24 cellular contexts compared by ENCODE assay signal in genomic region chr1:195656780-195657179, GRCh38.
DNase-seq lines count a peak whose midpoint lies in the region; ATAC-seq, FAIRE-seq and TF ChIP-seq lines count a peak whose summit lies in the region.
"Had no signal": no experiment of that assay in that cellular context is flagged by ENCODE, and none has a peak within 500 bp of the region (broad histone marks: within the 10 kb centered on the region; RNA-seq: fewer than 3 reads in every experiment).

No MANE protein-coding gene starts in this region.

- TF ChIP-seq RAD21 in HCT116 (IDR thresholded peaks at IDR 0.05; ENCODE audit: low read depth) = no peak

- H3K27me3 ChIP-seq in HCT116 (ENCODE audit: insufficient read depth, low read length) (no peaks in the 10 kb centered on the region), SU-DHL-6 (ENCODE audit: low read length) (no peaks in the 10 kb centered on the region), testis (no peaks in the 10 kb centered on the region)
- H3K27me3 ChIP-seq: BE2C; BLaER1 treated with 17β-estradiol and CSF1 and Interleukin-3, amounts not matched to agents 10 nM and 100 nM had no signal

- RAD21 ChIA-PET in HCT116 (lab: Charles Lee; ENCODE audit: low non-redundant PET in 1 of 2, low total read pairs in 2 of 2, uncharacterized antibody in 2 of 2, unreplicated experiment in 2 of 2) = no interaction called here

- no peaks in the 10 kb centered on the region for H3K9me3 ChIP-seq in HCT116 (ENCODE audit: control insufficient read depth in 1 of 2, insufficient read depth in 1 of 2, low read depth in 1 of 2, low read length in 2 of 2)
- H3K9me3 ChIP-seq in SU-DHL-6 (ENCODE audit: insufficient read depth, low read length) = no peaks in the 10 kb centered on the region
- H3K9me3 ChIP-seq in testis = no peaks in the 10 kb centered on the region
- H3K9me3 ChIP-seq in OCI-LY7 (ENCODE audit: low read length) = no peaks in the 10 kb centered on the region
- H3K9me3 ChIP-seq: A549; BE2C; BLaER1 treated with 17β-estradiol and CSF1 and Interleukin-3, amounts not matched to agents 10 nM and 100 nM had no signal

- no peak overlapping the region for H3K27ac ChIP-seq in HCT116 (ENCODE audit: low read depth, low read length)
- H3K27ac ChIP-seq in SU-DHL-6 (ENCODE audit: low read depth, low read length) = no peak overlapping the region
- H3K27ac ChIP-seq in testis = no peak overlapping the region
- no peak overlapping the region for H3K27ac ChIP-seq in OCI-LY7 (ENCODE audit: low read depth, low read length, poor library complexity, severe bottlenecking)
- H3K27ac ChIP-seq: A549; BLaER1 treated with 17β-estradiol and CSF1 and Interleukin-3, amounts not matched to agents 10 nM and 100 nM had no signal

- H3K9ac ChIP-seq in HCT116 (ENCODE audit: low read length) (no peak overlapping the region), SU-DHL-6 (ENCODE audit: low read length) (no peak overlapping the region)
- H3K9ac ChIP-seq: BLaER1 treated with 17β-estradiol and CSF1 and Interleukin-3, amounts not matched to agents 10 nM and 100 nM had no signal

- H3K36me3 ChIP-seq in HCT116 (ENCODE audit: control insufficient read depth in 1 of 2, insufficient read depth in 2 of 2, low read length in 2 of 2) (no peaks in the 10 kb centered on the region), SU-DHL-6 (ENCODE audit: low read length) (no peaks in the 10 kb centered on the region), testis (ENCODE audit: low read depth, missing control alignments) (no peaks in the 10 kb centered on the region), OCI-LY7 (ENCODE audit: insufficient read depth, low read length) (no peaks in the 10 kb centered on the region)
- H3K36me3 ChIP-seq: BE2C; BLaER1 treated with 17β-estradiol and CSF1 and Interleukin-3, amounts not matched to agents 10 nM and 100 nM had no signal

- H4K20me1 ChIP-seq in HCT116 (ENCODE audit: insufficient read depth) (no peaks in the 10 kb centered on the region), SU-DHL-6 (ENCODE audit: low read depth, low read length) (no peaks in the 10 kb centered on the region), OCI-LY7 (ENCODE audit: insufficient read depth, low read length) (no peaks in the 10 kb centered on the region)
- H4K20me1 ChIP-seq: BLaER1 treated with 17β-estradiol and CSF1 and Interleukin-3, amounts not matched to agents 10 nM and 100 nM had no signal

- no peaks in the 10 kb centered on the region for H3K79me2 ChIP-seq in HCT116 (ENCODE audit: insufficient read depth, low read length)
- H3K79me2 ChIP-seq in SU-DHL-6 (ENCODE audit: insufficient read depth, low read length) = no peaks in the 10 kb centered on the region
- no peaks in the 10 kb centered on the region for H3K79me2 ChIP-seq in OCI-LY7 (ENCODE audit: insufficient read depth, low read depth, low read length)

- no peak overlapping the region for H3K4me2 ChIP-seq in HCT116 (ENCODE audit: low read length)
- H3K4me2 ChIP-seq in SU-DHL-6 (ENCODE audit: low read depth, low read length, poor library complexity, severe bottlenecking) = peak overlapping the region; percentile 3
- H3K4me2 ChIP-seq in OCI-LY7 (ENCODE audit: low read length) = no peak overlapping the region
- H3K4me2 ChIP-seq: A549; BLaER1 treated with 17β-estradiol and CSF1 and Interleukin-3, amounts not matched to agents 10 nM and 100 nM; GM23338 had no signal

- no peak for TF ChIP-seq CTCF in HCT116 (IDR thresholded peaks at IDR 0.05 in 2 of 3, conservative IDR thresholded peaks at IDR 0.05 in 1 of 3; ENCODE audit: borderline replicate concordance in 1 of 3, insufficient read depth in 1 of 3, low read depth in 2 of 3, low read length in 2 of 3)
- no peak for TF ChIP-seq CTCF in SU-DHL-6 (IDR thresholded peaks at IDR 0.05; ENCODE audit: insufficient read depth, low read length, poor library complexity, severe bottlenecking)
- TF ChIP-seq CTCF in testis (IDR thresholded peaks at IDR 0.05) = no peak
- TF ChIP-seq CTCF in OCI-LY7 (conservative IDR thresholded peaks at IDR 0.05; ENCODE audit: low read length) = no peak

- ATAC-seq in HCT116 = no peak
- ATAC-seq: A549, GM23338 had no signal

- H3K4me1 ChIP-seq in HCT116 (ENCODE audit: control insufficient read depth in 1 of 2, insufficient read depth in 2 of 2, low read length in 2 of 2) = no peaks in the 10 kb centered on the region
- no peaks in the 10 kb centered on the region for H3K4me1 ChIP-seq in testis
- no peaks in the 10 kb centered on the region for H3K4me1 ChIP-seq in OCI-LY7 (ENCODE audit: insufficient read depth, low read length, poor library complexity, severe bottlenecking)
- H3K4me1 ChIP-seq: A549; BE2C; BLaER1 treated with 17β-estradiol and CSF1 and Interleukin-3, amounts not matched to agents 10 nM and 100 nM had no signal

- H3K4me3 ChIP-seq in HCT116 (replicated peaks in 1 of 2; ENCODE audit: low read depth in 1 of 2, low read length in 2 of 2) (no peak overlapping the region), SU-DHL-6 (ENCODE audit: insufficient read depth, low read length, poor library complexity, severe bottlenecking) (no peak overlapping the region), testis (no peak overlapping the region), OCI-LY7 (ENCODE audit: low read depth, low read length, poor library complexity, severe bottlenecking) (no peak overlapping the region)
- H3K4me3 ChIP-seq: A549; BLaER1 treated with 17β-estradiol and CSF1 and Interleukin-3, amounts not matched to agents 10 nM and 100 nM; GM23338 had no signal

- no peak for DNase-seq in HCT116 (ENCODE audit: low read depth, low spot score)
- no peak for DNase-seq in frontal cortex (ENCODE audit: low spot score in 2 of 2)
- DNase-seq in MV-4-11 (lab: John Stamatoyannopoulos, UW) = no peak
- DNase-seq in testis = no peak
- DNase-seq in OCI-LY7 (ENCODE audit: low spot score) = no peak
- no peak for DNase-seq in DMS114 treated with DMSO at 0.1 percent for 48 hours (lab: John Stamatoyannopoulos, UW; ENCODE audit: unreplicated experiment)
- DNase-seq: ACHN; AML-193; BE2C; Calu3; CD4-positive, alpha-beta memory T cell; COR-L47; DMS53; DMS79 treated with DMSO at 0.1 percent for 48 hours; GF-D8; H9; HFFc6 had no signal

- no peak for TF ChIP-seq POLR2A in HCT116 (IDR thresholded peaks at IDR 0.05; ENCODE audit: borderline replicate concordance, extremely low read depth, insufficient read depth, insufficient read length)
- TF ChIP-seq POLR2A in testis (IDR thresholded peaks at IDR 0.05) = no peak

- WGBS in testis, 2 donors = 51 to 59% methylated on average over 1 of the region's 1 CpG

- H2AFZ ChIP-seq in HCT116 (ENCODE audit: low read depth, low read length, poor library complexity, severe bottlenecking) (peak overlapping the region; percentile 45), SU-DHL-6 (ENCODE audit: low read depth, low read length, severe bottlenecking) (peak overlapping the region; percentile 48), OCI-LY7 (ENCODE audit: low read length) (no peak overlapping the region)
- H2AFZ ChIP-seq: GM23338 had no signal

- no peaks in the 10 kb centered on the region for H3K9me2 ChIP-seq in HCT116 (ENCODE audit: insufficient read depth)
- H3K9me2 ChIP-seq in SU-DHL-6 (replicated peaks; ENCODE audit: insufficient read depth, low read length) = no peaks in the 10 kb centered on the region
- no peaks in the 10 kb centered on the region for H3K9me2 ChIP-seq in OCI-LY7 (ENCODE audit: insufficient read depth, low read length)

- CTCF ChIA-PET in HCT116 (lab: Charles Lee) (no interaction called here), OCI-LY7 (lab: Charles Lee; ENCODE audit: unreplicated experiment) (no interaction called here)

- intact Hi-C loops in HCT116 (cut with micrococcal nuclease) (no loop called here), testis (cut with DNase I; ENCODE audit: low total_unique reads) (no loop called here), OCI-LY7 (cut with micrococcal nuclease; ENCODE audit: unreplicated experiment) (no loop called here)

- H3F3A ChIP-seq in SU-DHL-6 (ENCODE audit: insufficient read depth) = no peaks in the 10 kb centered on the region

- POLR2A ChIA-PET in HCT116 (lab: Charles Lee) = no interaction called here
- POLR2A ChIA-PET in OCI-LY7 (lab: Charles Lee) = no interaction called here

- FAIRE-seq in A204.1 (lab: Jason Lieb, UNC) (peak; percentile 58), frontal cortex (lab: Jason Lieb, UNC) (peak; percentile 37)
- FAIRE-seq: A549, GM12891, GM18507 had no signal

- BruUV-seq in HCT116 (replicated peaks; lab: Mats Ljungman, UMichigan) (no TSS peak), OCI-LY7 (replicated peaks; lab: Mats Ljungman, UMichigan) (no TSS peak)

TF ChIP-seq in HCT116, 20 proteins besides CTCF, POLR2A, EP300 and RAD21 (continues in another document):
- TF ChIP-seq SRF (IDR thresholded peaks at IDR 0.05; ENCODE audit: low read depth) (no peak), FOSL1 (IDR thresholded peaks at IDR 0.05; ENCODE audit: low read depth) (no peak), ZNF274 (IDR thresholded peaks at IDR 0.05; ENCODE audit: low read depth, low read length) (no peak), POLR2AphosphoS5 (IDR thresholded peaks at IDR 0.05; ENCODE audit: low read depth, low read length) (no peak), EZH2phosphoT487 (IDR thresholded peaks at IDR 0.05; ENCODE audit: borderline replicate concordance) (no peak), YY1 (IDR thresholded peaks at IDR 0.05; ENCODE audit: extremely low read depth, insufficient replicate concordance, low read depth, low read length) (no peak), ZFX (IDR thresholded peaks at IDR 0.05) (no peak), ELF1 (IDR thresholded peaks at IDR 0.05; ENCODE audit: borderline replicate concordance, low read depth) (no peak), SIN3A (IDR thresholded peaks at IDR 0.05; ENCODE audit: low read depth) (no peak), CEBPB (IDR thresholded peaks at IDR 0.05; ENCODE audit: low read depth) (no peak), JUND (IDR thresholded peaks at IDR 0.05) (no peak), SP1 (IDR thresholded peaks at IDR 0.05; ENCODE audit: low read depth) (no peak)
- TF ChIP-seq, protein P1, sequence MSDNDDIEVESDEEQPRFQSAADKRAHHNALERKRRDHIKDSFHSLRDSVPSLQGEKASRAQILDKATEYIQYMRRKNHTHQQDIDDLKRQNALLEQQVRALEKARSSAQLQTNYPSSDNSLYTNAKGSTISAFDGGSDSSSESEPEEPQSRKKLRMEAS (IDR thresholded peaks at IDR 0.05) = no peak
